Comparison of ENCODE assay signal across 1 cellular context in genomic region chr1:155882235-155882634, GRCh38.
TF ChIP-seq lines count a peak whose summit lies in the region.

No MANE protein-coding gene starts in this region.

TF ChIP-seq in SK-N-SH, 30 proteins besides CTCF, POLR2A, EP300 and RAD21 (continued from another document):
- TF ChIP-seq USF1 (IDR thresholded peaks at IDR 0.05; ENCODE audit: borderline replicate concordance, low read depth) (no peak), SMC3 (IDR thresholded peaks at IDR 0.05; ENCODE audit: low read depth, low read length) (no peak), TEAD4 (IDR thresholded peaks at IDR 0.05; ENCODE audit: borderline replicate concordance, insufficient read depth) (no peak), RCOR1 (IDR thresholded peaks at IDR 0.05; ENCODE audit: low read length) (no peak), TCF12 (IDR thresholded peaks at IDR 0.05) (no peak)
